8 cellular contexts compared by ENCODE assay signal in genomic region chr10:72297968-72298773, GRCh38. TPM values are rescaled to one million over a fixed set of nuclear protein-coding genes. Genes with fewer than 3 reads are reported as not detected.
DNase-seq lines count a peak whose midpoint lies in the region; ATAC-seq lines count a peak whose summit lies in the region.

No MANE protein-coding gene starts in this region.

- peak overlapping the region; percentile 99 for H3K27ac ChIP-seq in epithelial cell of prostate

- ATAC-seq in GM19468 (IDR thresholded peaks at IDR 0.05; ENCODE audit: extremely low read depth, unreplicated experiment) = peak; percentile 67

- DNase-seq in COLO829 (ENCODE audit: low spot score) (peak; percentile 71), HS-27A (ENCODE audit: low read depth) (peak; percentile 66), NOMO-1 treated with dmso at 0.1 percent for 144 hours (lab: John Stamatoyannopoulos, UW; ENCODE audit: unreplicated experiment) (peak; percentile 89), activated T-cell treated with anti-CD3 and anti-CD28 coated beads for 24 hours (ENCODE audit: low read depth) (peak; percentile 89), epithelial cell of prostate (ENCODE audit: low read depth, low spot score) (peak; percentile 76), mucosa of gallbladder (ENCODE audit: low spot score) (peak; percentile 98)
- DNase-seq in stimulated activated CD8-positive, alpha-beta memory T cell treated with anti-CD3 and anti-CD28 coated beads, Interleukin-4, amount 100 ng/mL, for 4 hours (ENCODE audit: low read depth in 2 of 2, low spot score in 1 of 2) = peak; percentile 75

RNA-seq across cellular contexts. Expression of gene DDIT4, which starts 24.4 kb away (rescaled TPM):
- 191 TPM for total RNA-seq in mucosa of gallbladder

RNA-seq across cellular contexts. Expression of gene DNAJB12, which starts 56.5 kb away (rescaled TPM):
- 42.5 TPM for total RNA-seq in mucosa of gallbladder

Comparison
In these comparisons a context has a peak if more than half of its experiments do, and no peak if none do; other contexts are left out.
1. Peak in every context shown above with its lines: DNase-seq, ATAC-seq and H3K27ac ChIP-seq.